ENCODE assay signal across 14 cellular contexts in the genomic region with DNA sequence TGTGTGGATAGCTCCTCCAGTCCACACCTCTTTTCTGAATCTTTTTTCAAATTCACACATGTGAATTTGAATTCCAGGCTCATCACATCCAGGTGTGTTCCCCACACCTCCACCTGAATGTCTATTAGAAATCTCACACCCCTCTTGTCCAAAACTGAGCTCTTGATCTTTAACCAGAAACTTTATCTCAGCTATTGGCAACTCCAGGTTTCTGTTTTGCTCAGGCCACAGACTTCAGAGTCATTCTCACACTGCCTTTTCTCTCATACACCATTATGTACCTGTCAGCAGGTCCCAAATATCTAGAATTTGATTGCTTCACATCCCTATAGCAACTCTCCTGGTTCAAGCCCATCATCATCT. TPM values are rescaled to one million over a fixed set of nuclear protein-coding genes. Genes with fewer than 3 reads are reported as not detected.
A peak's percentile ranks its signal among the peaks of the same experiment; 100 is the strongest.
DNase-seq lines count a peak whose midpoint lies in the region; ATAC-seq, FAIRE-seq and TF ChIP-seq lines count a peak whose summit lies in the region.
"Had no signal": no experiment of that assay in that cellular context is flagged by ENCODE, and none has a peak within 500 bp of the region (broad histone marks: within the 10 kb centered on the region; RNA-seq: fewer than 3 reads in every experiment).

No MANE protein-coding gene starts in this region.

- H3K4me1 ChIP-seq in left ventricle myocardium inferior = peaks cover 56% of the 10 kb centered on the region
- no peaks in the 10 kb centered on the region for H3K4me1 ChIP-seq in effector memory CD4-positive, alpha-beta T cell (ENCODE audit: control insufficient read depth, insufficient read depth, low read length, poor library complexity, severe bottlenecking)

- H3K27me3 Mint-ChIP-seq in activated T-cell treated with anti-CD3 and anti-CD28 coated beads, Interleukin-2, amount 50 U/mL, for 4 hours (ENCODE audit: low read depth) = no peaks in the 10 kb centered on the region
- H3K27me3 Mint-ChIP-seq: activated naive CD4-positive, alpha-beta T cell treated with anti-CD3 and anti-CD28 coated beads, Interleukin-2, amount 10 ng/mL, durations not matched to agents 7 days and 5 days; stimulated activated naive CD8-positive, alpha-beta T cell treated with anti-CD3 and anti-CD28 coated beads, Interleukin-15, Interleukin-2, amounts not matched to agents 100 ng/mL and 50 ng/mL, for 24 hours had no signal

- peak; percentile 92 for FAIRE-seq in GM18507 (lab: Jason Lieb, UNC)
- FAIRE-seq: D721Med, endometrium had no signal

- H3K27ac ChIP-seq in left ventricle myocardium inferior (replicated peaks) = peak overlapping the region; percentile 88
- no peak overlapping the region for H3K27ac ChIP-seq in effector memory CD4-positive, alpha-beta T cell (ENCODE audit: insufficient read depth, low read length, poor library complexity, severe bottlenecking)

- no peak for TF ChIP-seq CTCF in left ventricle myocardium inferior (IDR thresholded peaks at IDR 0.05; ENCODE audit: borderline replicate concordance)

- no peaks in the 10 kb centered on the region for H3K9me3 Mint-ChIP-seq in activated T-cell treated with anti-CD3 and anti-CD28 coated beads, Interleukin-2, amount 50 U/mL, for 4 hours
- H3K9me3 Mint-ChIP-seq: activated naive CD4-positive, alpha-beta T cell treated with anti-CD3 and anti-CD28 coated beads, Interleukin-2, amount 10 ng/mL, durations not matched to agents 7 days and 5 days; stimulated activated naive CD8-positive, alpha-beta T cell treated with anti-CD3 and anti-CD28 coated beads, Interleukin-15, Interleukin-2, amounts not matched to agents 100 ng/mL and 50 ng/mL, for 24 hours had no signal

- no peaks in the 10 kb centered on the region for H3K36me3 Mint-ChIP-seq in activated T-cell treated with anti-CD3 and anti-CD28 coated beads, Interleukin-2, amount 50 U/mL, for 4 hours (ENCODE audit: insufficient read depth)
- H3K36me3 Mint-ChIP-seq: activated naive CD4-positive, alpha-beta T cell treated with anti-CD3 and anti-CD28 coated beads, Interleukin-2, amount 10 ng/mL, durations not matched to agents 7 days and 5 days had no signal

- H3K27me3 ChIP-seq in left ventricle myocardium inferior (ENCODE audit: low read depth) = no peaks in the 10 kb centered on the region
- H3K27me3 ChIP-seq in effector memory CD4-positive, alpha-beta T cell (replicated peaks; ENCODE audit: control insufficient read depth, insufficient read depth, low read length, poor library complexity, severe bottlenecking) = no peaks in the 10 kb centered on the region

- ATAC-seq in GM21447 (IDR thresholded peaks at IDR 0.05; ENCODE audit: unreplicated experiment) = peak; percentile 70
- ATAC-seq in HG03139 (IDR thresholded peaks at IDR 0.05; ENCODE audit: unreplicated experiment) = peak; percentile 55
- ATAC-seq in activated T-cell treated with anti-CD3 and anti-CD28 coated beads, Interleukin-2, amount 50 U/mL, for 4 hours = no peak

- H3K9me3 ChIP-seq in left ventricle myocardium inferior (replicated peaks) = no peaks in the 10 kb centered on the region
- no peaks in the 10 kb centered on the region for H3K9me3 ChIP-seq in effector memory CD4-positive, alpha-beta T cell (ENCODE audit: control insufficient read depth, low read length)

- no peaks in the 10 kb centered on the region for H3K4me1 Mint-ChIP-seq in activated T-cell treated with anti-CD3 and anti-CD28 coated beads, Interleukin-2, amount 50 U/mL, for 4 hours (ENCODE audit: low read depth)
- H3K4me1 Mint-ChIP-seq: activated naive CD4-positive, alpha-beta T cell treated with anti-CD3 and anti-CD28 coated beads, Interleukin-2, amount 10 ng/mL, durations not matched to agents 7 days and 5 days had no signal

- intact Hi-C loops in left ventricle myocardium inferior (cut with micrococcal nuclease) = no loop called here

- H3K4me3 ChIP-seq in left ventricle myocardium inferior = peak overlapping the region; percentile 55
- H3K4me3 ChIP-seq in effector memory CD4-positive, alpha-beta T cell (ENCODE audit: insufficient read depth, low read depth, low read length, poor library complexity, severe bottlenecking) = no peak overlapping the region

- no peak overlapping the region for H3K4me3 Mint-ChIP-seq in activated T-cell treated with anti-CD3 and anti-CD28 coated beads, Interleukin-2, amount 50 U/mL, for 4 hours
- H3K4me3 Mint-ChIP-seq: activated naive CD4-positive, alpha-beta T cell treated with anti-CD3 and anti-CD28 coated beads, Interleukin-2, amount 10 ng/mL, durations not matched to agents 7 days and 5 days; stimulated activated naive CD8-positive, alpha-beta T cell treated with anti-CD3 and anti-CD28 coated beads, Interleukin-15, Interleukin-2, amounts not matched to agents 100 ng/mL and 50 ng/mL, for 24 hours had no signal

- DNase-seq in GM18507 (ENCODE audit: extremely low spot score, insufficient read length, low read depth) (no peak), left ventricle myocardium inferior (no peak), amniotic stem cell (lab: John Stamatoyannopoulos, UW) (no peak), COLO829 (ENCODE audit: low spot score) (no peak)
- DNase-seq in activated T-cell treated with anti-CD3 and anti-CD28 coated beads, Interleukin-2, amount 50 U/mL, for 4 hours = no peak
- no peak for DNase-seq in effector memory CD4-positive, alpha-beta T cell
- DNase-seq: activated naive CD4-positive, alpha-beta T cell treated with anti-CD3 and anti-CD28 coated beads, Interleukin-2, amount 10 ng/mL, durations not matched to agents 7 days and 5 days; kidney glomerular epithelial cell; NCI-H226 had no signal

- H3K36me3 ChIP-seq in left ventricle myocardium inferior = peaks cover 6% of the 10 kb centered on the region
- H3K36me3 ChIP-seq in effector memory CD4-positive, alpha-beta T cell (ENCODE audit: control insufficient read depth, insufficient read depth, low read length) = no peaks in the 10 kb centered on the region

RNA-seq across cellular contexts. Expression of a gene that starts 11.6 kb away (rescaled TPM):
- total RNA-seq in left ventricle myocardium inferior = 34.0 TPM
- total RNA-seq in activated T-cell treated with anti-CD3 and anti-CD28 coated beads, Interleukin-2, amount 50 U/mL, for 4 hours = under 1 TPM in 2 of 3 donors, not detected in 1; 0.14 to 0.63 TPM

RNA-seq across cellular contexts. Expression of a gene that starts 28.1 kb away (rescaled TPM):
- total RNA-seq in left ventricle myocardium inferior = 25.3 TPM
- total RNA-seq in activated T-cell treated with anti-CD3 and anti-CD28 coated beads, Interleukin-2, amount 50 U/mL, for 4 hours = 1 to 10 TPM; 3.4 to 4.1 (median 3.7) TPM

Comparison
In these comparisons a context has a peak if more than half of its experiments do, and no peak if none do; other contexts are left out.
1. ATAC-seq: peak in GM21447 (single experiment) and HG03139 (single experiment); none in activated T-cell treated with anti-CD3 and anti-CD28 coated beads, Interleukin-2, amount 50 U/mL, for 4 hours (0 of 2).
2. RNA of a gene that starts 11.6 kb away (total RNA-seq): 34.0 TPM in left ventricle myocardium inferior (single experiment); 0.14 to 0.63 TPM in activated T-cell treated with anti-CD3 and anti-CD28 coated beads, Interleukin-2, amount 50 U/mL, for 4 hours; every median in the first group is over 10 times any median in the second.